In the genomic region with DNA sequence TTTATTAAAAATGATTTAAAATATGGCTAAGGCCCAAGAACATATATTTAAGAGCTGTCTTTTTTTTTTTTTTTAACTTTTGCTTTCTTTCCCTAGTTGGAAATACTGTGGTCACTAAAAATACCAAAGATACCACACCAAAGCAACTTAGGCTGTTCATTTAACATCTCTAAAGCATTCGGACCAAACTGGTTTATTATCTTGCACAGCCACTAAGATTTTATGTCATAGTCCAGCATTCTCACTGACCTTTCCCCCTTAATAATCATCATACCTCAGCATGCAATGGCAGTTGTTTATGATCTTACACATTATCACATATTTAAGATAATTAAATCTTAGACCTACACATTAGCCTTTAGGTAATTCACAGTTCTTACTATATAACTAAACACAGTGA, we compare ENCODE assay signal across 22 cellular contexts.
"Had no signal": no experiment of that assay in that cellular context is flagged by ENCODE, and none has a peak within 500 bp of the region (broad histone marks: within the 10 kb centered on the region; RNA-seq: fewer than 3 reads in every experiment).

No MANE protein-coding gene starts in this region.

- DNase-seq: activated naive CD4-positive, alpha-beta T cell treated with Interleukin-2 at 50 U/mL for 16 hours; activated naive CD8-positive, alpha-beta T cell treated with anti-CD3 and anti-CD28 coated beads for 36 hours; activated T-cell treated with anti-CD3 and anti-CD28 coated beads, Interleukin-2, amount 50 U/mL, for 48 hours; amniotic stem cell; body of pancreas; effector CD8-positive, alpha-beta T cell; erythroblast; foreskin keratinocyte; glutamatergic neuron; hippocampal formation; naive B cell; nucleus accumbens; posterior cingulate gyrus; retina; sigmoid colon; spleen; stimulated activated CD4-positive, alpha-beta T cell treated with anti-CD3 and anti-CD28 coated beads, Interleukin-4, amount 100 ng/mL, for 1 hour; stimulated activated naive CD4-positive, alpha-beta T cell treated with Interleukin-2 at 50 U/mL for 16 hours; T-helper 1 cell; upper lobe of left lung had no signal

- H3K27ac ChIP-seq: body of pancreas, cardiac muscle cell, foreskin keratinocyte, spleen, thoracic aorta, upper lobe of left lung had no signal

- H3K9me3 ChIP-seq: body of pancreas, sigmoid colon, thoracic aorta, upper lobe of left lung had no signal

- H3K4me3 ChIP-seq: body of pancreas, cardiac muscle cell, sigmoid colon, spleen, thoracic aorta, upper lobe of left lung had no signal

- H3K36me3 ChIP-seq: cardiac muscle cell, sigmoid colon, spleen, thoracic aorta, upper lobe of left lung had no signal

- H3K27me3 ChIP-seq: body of pancreas, cardiac muscle cell, foreskin keratinocyte, sigmoid colon, spleen, upper lobe of left lung had no signal
